Comparison of ENCODE assay signal across 1 cellular context in genomic region chr2:44955593-44956449, GRCh38.
TF ChIP-seq lines count a peak whose summit lies in the region.

No MANE protein-coding gene starts in this region.

TF ChIP-seq in HEK293, 187 proteins besides CTCF, POLR2A, EP300 and RAD21 (continued from another document and continues in another):
- TF ChIP-seq ZNF518A (tag by site-specific recombination; conservative IDR thresholded peaks at IDR 0.05; ENCODE audit: low read depth) = no peak
- no peak for TF ChIP-seq ZEB2 (tag by site-specific recombination; IDR thresholded peaks at IDR 0.05)
- TF ChIP-seq YY2 (tag by site-specific recombination; IDR thresholded peaks at IDR 0.05) = no peak
- no peak for TF ChIP-seq ZNF830 (tag by site-specific recombination; IDR thresholded peaks at IDR 0.05; ENCODE audit: low read depth)
- TF ChIP-seq ZNF239 (tag by site-specific recombination; IDR thresholded peaks at IDR 0.05) = no peak
- TF ChIP-seq ZNF16 (tag by site-specific recombination; IDR thresholded peaks at IDR 0.05; ENCODE audit: low read depth) = no peak
- peak; percentile 58; the same call in 1 of the 2 replicates for TF ChIP-seq EGR2 (tag by site-specific recombination; IDR thresholded peaks at IDR 0.05; ENCODE audit: low read depth)
- TF ChIP-seq ZNF610 (tag by site-specific recombination; IDR thresholded peaks at IDR 0.05; ENCODE audit: borderline replicate concordance) = no peak
- no peak for TF ChIP-seq BCL11A (tag by site-specific recombination; IDR thresholded peaks at IDR 0.05; ENCODE audit: low read depth)
- TF ChIP-seq HIC1 (tag by site-specific recombination; IDR thresholded peaks at IDR 0.05) = no peak
- TF ChIP-seq ZNF501 (tag by site-specific recombination; IDR thresholded peaks at IDR 0.05) = peak; percentile 62; the same call in 1 of the 2 replicates
- no peak for TF ChIP-seq ZNF639 (tag by site-specific recombination; IDR thresholded peaks at IDR 0.05)
- no peak for TF ChIP-seq SP2 (tag by site-specific recombination; IDR thresholded peaks at IDR 0.05)
- peak; percentile 58 for TF ChIP-seq GLIS2 (tag by site-specific recombination; IDR thresholded peaks at IDR 0.05)
- no peak for TF ChIP-seq HOXC10 (CRISPR knock-in tag; IDR thresholded peaks at IDR 0.05)
- no peak for TF ChIP-seq ZNF354C (tag by site-specific recombination; IDR thresholded peaks at IDR 0.05; ENCODE audit: borderline replicate concordance, low read depth)
- TF ChIP-seq GFI1B (tag by site-specific recombination; IDR thresholded peaks at IDR 0.05) = no peak
- TF ChIP-seq ZNF549 (tag by site-specific recombination; IDR thresholded peaks at IDR 0.05) = no peak
- no peak for TF ChIP-seq BCL6B (tag by site-specific recombination; IDR thresholded peaks at IDR 0.05)
- TF ChIP-seq ZNF585B (tag by site-specific recombination; IDR thresholded peaks at IDR 0.05) = no peak
- TF ChIP-seq ZBTB48 (tag by site-specific recombination; IDR thresholded peaks at IDR 0.05) = no peak
- no peak for TF ChIP-seq ZSCAN23 (tag by site-specific recombination; IDR thresholded peaks at IDR 0.05)
- no peak for TF ChIP-seq ZNF248 (tag by site-specific recombination; IDR thresholded peaks at IDR 0.05)
- TF ChIP-seq ZNF660 (tag by site-specific recombination; IDR thresholded peaks at IDR 0.05) = 0 out of 2 replicates have a peak, but pooled peaks have one; percentile 25
- no peak for TF ChIP-seq ZNF211 (tag by site-specific recombination; IDR thresholded peaks at IDR 0.05; ENCODE audit: low read depth)
- no peak for TF ChIP-seq KLF16 (tag by site-specific recombination; IDR thresholded peaks at IDR 0.05)
- peak; percentile 25; the same call in 1 of the 2 replicates for TF ChIP-seq ZIC2 (tag by site-specific recombination; IDR thresholded peaks at IDR 0.05)
- TF ChIP-seq ZNF571 (tag by site-specific recombination; IDR thresholded peaks at IDR 0.05) = no peak
- no peak for TF ChIP-seq ZNF707 (tag by site-specific recombination; IDR thresholded peaks at IDR 0.05)
- TF ChIP-seq ZNF548 (tag by site-specific recombination; IDR thresholded peaks at IDR 0.05) = no peak
- no peak for TF ChIP-seq ZNF433 (tag by site-specific recombination; IDR thresholded peaks at IDR 0.05; ENCODE audit: low read depth)
- TF ChIP-seq ZNF184 (tag by site-specific recombination; IDR thresholded peaks at IDR 0.05) = no peak
- TF ChIP-seq ZNF626 (tag by site-specific recombination; IDR thresholded peaks at IDR 0.05) = no peak
- no peak for TF ChIP-seq ZNF19 (tag by site-specific recombination; IDR thresholded peaks at IDR 0.05; ENCODE audit: low read depth)
- no peak for TF ChIP-seq PRDM2 (tag by site-specific recombination; IDR thresholded peaks at IDR 0.05; ENCODE audit: borderline replicate concordance)
- no peak for TF ChIP-seq ZNF121 (tag by site-specific recombination; IDR thresholded peaks at IDR 0.05)
- no peak for TF ChIP-seq ZNF148 (tag by site-specific recombination; IDR thresholded peaks at IDR 0.05; ENCODE audit: borderline replicate concordance)
- TF ChIP-seq ZNF48 (tag by site-specific recombination; IDR thresholded peaks at IDR 0.05) = no peak
- TF ChIP-seq TSHZ1 (tag by site-specific recombination; IDR thresholded peaks at IDR 0.05; ENCODE audit: borderline replicate concordance) = no peak
